Comparison of ENCODE assay signal across 11 cellular contexts in genomic region chr5:10685103-10685502, GRCh38.
DNase-seq lines count a peak whose midpoint lies in the region; ATAC-seq and TF ChIP-seq lines count a peak whose summit lies in the region.
"Had no signal": no experiment of that assay in that cellular context is flagged by ENCODE, and none has a peak within 500 bp of the region (broad histone marks: within the 10 kb centered on the region; RNA-seq: fewer than 3 reads in every experiment).

No MANE protein-coding gene starts in this region.

- H3K27ac ChIP-seq in Peyer's patch: no peak overlapping the region
- H3K27ac ChIP-seq: vagina had no signal

- peaks cover 0 to 38% (median 0%) of the 10 kb centered on the region in 3 donors for H3K36me3 ChIP-seq in Peyer's patch

- H3K27me3 Mint-ChIP-seq in activated T-helper 1 cell treated with anti-CD3 and anti-CD28 coated beads, Interleukin-12 subunit alpha, Interleukin-12 subunit beta, Interleukin-2, Interleukin-4 antibody, amounts not matched to agents 30 ng/mL and 10 ng/mL and 1 ng/mL, durations not matched to agents 14 hours and 24 hours and 36 hours (ENCODE audit: insufficient read depth): no peaks in the 10 kb centered on the region

- H3K36me3 Mint-ChIP-seq in activated T-helper 1 cell treated with anti-CD3 and anti-CD28 coated beads, Interleukin-12 subunit alpha, Interleukin-12 subunit beta, Interleukin-2, Interleukin-4 antibody, amounts not matched to agents 30 ng/mL and 10 ng/mL and 1 ng/mL, durations not matched to agents 14 hours and 24 hours and 36 hours (ENCODE audit: low read depth): peaks cover 7% of the 10 kb centered on the region

- intact Hi-C loops in activated T-helper 1 cell treated with anti-CD3 and anti-CD28 coated beads, Interleukin-12 subunit alpha, Interleukin-12 subunit beta, Interleukin-2, Interleukin-4 antibody, amounts not matched to agents 30 ng/mL and 10 ng/mL and 1 ng/mL, durations not matched to agents 14 hours and 24 hours and 36 hours (cut with micrococcal nuclease): loop anchor here (1.0 kb wide), 1 partner anchor 50 kb away; no protein-coding TSS in a partner anchor

- ATAC-seq in GM18520 (IDR thresholded peaks at IDR 0.05; ENCODE audit: unreplicated experiment): peak; percentile 81
- peak; percentile 59 for ATAC-seq in GM21390 (IDR thresholded peaks at IDR 0.05; ENCODE audit: unreplicated experiment)
- ATAC-seq in HG03045 (IDR thresholded peaks at IDR 0.05; ENCODE audit: unreplicated experiment): peak; percentile 68

- H3K4me1 Mint-ChIP-seq in activated T-helper 1 cell treated with anti-CD3 and anti-CD28 coated beads, Interleukin-12 subunit alpha, Interleukin-12 subunit beta, Interleukin-2, Interleukin-4 antibody, amounts not matched to agents 30 ng/mL and 10 ng/mL and 1 ng/mL, durations not matched to agents 14 hours and 24 hours and 36 hours (ENCODE audit: low read depth): peaks cover 18% of the 10 kb centered on the region

- no peaks in the 10 kb centered on the region for H3K9me3 Mint-ChIP-seq in activated T-helper 1 cell treated with anti-CD3 and anti-CD28 coated beads, Interleukin-12 subunit alpha, Interleukin-12 subunit beta, Interleukin-2, Interleukin-4 antibody, amounts not matched to agents 30 ng/mL and 10 ng/mL and 1 ng/mL, durations not matched to agents 14 hours and 24 hours and 36 hours

- DNase-seq in activated T-helper 1 cell treated with anti-CD3 and anti-CD28 coated beads, Interleukin-12 subunit alpha, Interleukin-12 subunit beta, Interleukin-2, Interleukin-4 antibody, amounts not matched to agents 30 ng/mL and 10 ng/mL and 1 ng/mL, durations not matched to agents 14 hours and 24 hours and 36 hours (ENCODE audit: low spot score): no peak
- no peak for DNase-seq in stimulated activated CD4-positive, alpha-beta T cell treated with anti-CD3 and anti-CD28 coated beads, Interleukin-2, amount 100 ng/mL, for 24 hours
- no peak for DNase-seq in medulla oblongata (ENCODE audit: extremely low spot score)
- DNase-seq in Peyer's patch: no peak
- DNase-seq in 8988T: no peak
- DNase-seq: H9, NCI-H524 treated with DMSO at 0.1 percent for 48 hours had no signal

- H3K27ac Mint-ChIP-seq in activated T-helper 1 cell treated with anti-CD3 and anti-CD28 coated beads, Interleukin-12 subunit alpha, Interleukin-12 subunit beta, Interleukin-2, Interleukin-4 antibody, amounts not matched to agents 30 ng/mL and 10 ng/mL and 1 ng/mL, durations not matched to agents 14 hours and 24 hours and 36 hours: peak overlapping the region; percentile 60

- H3K4me3 Mint-ChIP-seq in activated T-helper 1 cell treated with anti-CD3 and anti-CD28 coated beads, Interleukin-12 subunit alpha, Interleukin-12 subunit beta, Interleukin-2, Interleukin-4 antibody, amounts not matched to agents 30 ng/mL and 10 ng/mL and 1 ng/mL, durations not matched to agents 14 hours and 24 hours and 36 hours: no peak overlapping the region
- H3K4me3 Mint-ChIP-seq: H9 had no signal

- H3K4me1 ChIP-seq in Peyer's patch: no peaks in the 10 kb centered on the region
- H3K4me1 ChIP-seq: vagina had no signal

- no peaks in the 10 kb centered on the region for H3K9me3 ChIP-seq in Peyer's patch
- H3K9me3 ChIP-seq: vagina had no signal

- H3K4me3 ChIP-seq in Peyer's patch: no peak overlapping the region
- H3K4me3 ChIP-seq: vagina had no signal

- TF ChIP-seq CTCF in Peyer's patch (IDR thresholded peaks at IDR 0.05): no peak

- H3K27me3 ChIP-seq in Peyer's patch: no peaks in the 10 kb centered on the region
- H3K27me3 ChIP-seq: vagina had no signal

- no peak for TF ChIP-seq POLR2A in Peyer's patch (IDR thresholded peaks at IDR 0.05)
